In the genomic region with DNA sequence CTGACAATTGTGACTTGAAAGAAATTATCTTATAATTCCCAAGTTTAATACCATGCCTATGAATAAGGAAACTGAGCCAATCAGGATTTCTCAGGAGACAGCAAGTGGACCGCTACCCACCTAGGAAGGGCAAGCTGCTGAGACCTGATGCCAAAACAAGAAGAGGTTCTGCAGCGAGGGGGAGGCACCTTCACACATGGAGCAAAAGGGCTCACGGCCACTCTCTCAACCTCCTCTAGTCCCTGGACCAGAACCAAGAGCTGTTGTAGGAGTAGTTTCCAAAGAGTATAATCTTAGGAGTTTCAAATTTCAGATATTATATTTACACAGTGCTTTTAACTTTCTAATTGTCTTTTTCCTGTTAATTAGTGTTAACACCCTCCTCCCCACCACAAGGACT, we compare ENCODE assay signal across 26 cellular contexts.
"Had no signal": no experiment of that assay in that cellular context is flagged by ENCODE, and none has a peak within 500 bp of the region (broad histone marks: within the 10 kb centered on the region; RNA-seq: fewer than 3 reads in every experiment).

No MANE protein-coding gene starts in this region.

- DNase-seq: activated B cell treated with CpG ODN at 0.5 μM for 24 hours; activated CD4-positive, alpha-beta T cell treated with anti-CD3 and anti-CD28 coated beads for 48 hours; activated CD4-positive, alpha-beta T cell treated with anti-CD3 and anti-CD28 coated beads, Interleukin-2, amount 50 U/mL, for 1 hour; activated CD4-positive, alpha-beta T cell treated with anti-CD3 and anti-CD28 coated beads, Interleukin-2, amount 50 U/mL, for 48 hours; activated CD8-positive, alpha-beta memory T cell treated with anti-CD3 and anti-CD28 coated beads for 24 hours; activated CD8-positive, alpha-beta T cell treated with anti-CD3 and anti-CD28 coated beads for 36 hours; activated effector memory CD4-positive, alpha-beta T cell treated with Interleukin-2 at 50 U/mL for 16 hours; activated gamma-delta T cell treated with Interleukin-2 at 50 U/mL for 16 hours; activated naive CD4-positive, alpha-beta T cell treated with anti-CD3 and anti-CD28 coated beads, Interleukin-2, amount 50 U/mL, for 16 hours; activated naive CD4-positive, alpha-beta T cell treated with Interleukin-2 at 50 U/mL for 16 hours; activated T-cell treated with anti-CD3 and anti-CD28 coated beads, Interleukin-2, amount 50 U/mL, for 4 hours; amniotic stem cell; anterior cingulate cortex; brain microvascular endothelial cell; dorsolateral prefrontal cortex; effector memory CD4-positive, alpha-beta T cell; endodermal cell; foreskin fibroblast; glutamatergic neuron; heart left ventricle; T1000; WERI-Rb-1 had no signal

- H3K4me1 ChIP-seq: heart left ventricle had no signal

- ATAC-seq: activated CD4-positive, CD25-positive, alpha-beta regulatory T cell treated with anti-CD3 and anti-CD28 coated beads, Interleukin-2, amount 50 U/mL, for 24 hours; activated CD8-positive, alpha-beta T cell treated with anti-CD3 and anti-CD28 coated beads for 36 hours; activated T-cell treated with anti-CD3 and anti-CD28 coated beads, Interleukin-2, amount 50 U/mL, for 4 hours; activated T-helper 17 cell treated with anti-CD3 and anti-CD28 coated beads, Interleukin-2, amount 50 U/mL, for 72 hours; esophagus mucosa; heart left ventricle had no signal

- H3K36me3 ChIP-seq: brain microvascular endothelial cell, heart left ventricle, WERI-Rb-1 had no signal

- H3K4me3 ChIP-seq: coronary artery, dorsolateral prefrontal cortex, heart left ventricle had no signal

- H3K27me3 ChIP-seq: brain microvascular endothelial cell, heart left ventricle had no signal

- H3K9me3 ChIP-seq: heart left ventricle had no signal

- H3K27ac ChIP-seq: brain microvascular endothelial cell, coronary artery, dorsolateral prefrontal cortex, heart left ventricle, WERI-Rb-1 had no signal
